In the genomic region with DNA sequence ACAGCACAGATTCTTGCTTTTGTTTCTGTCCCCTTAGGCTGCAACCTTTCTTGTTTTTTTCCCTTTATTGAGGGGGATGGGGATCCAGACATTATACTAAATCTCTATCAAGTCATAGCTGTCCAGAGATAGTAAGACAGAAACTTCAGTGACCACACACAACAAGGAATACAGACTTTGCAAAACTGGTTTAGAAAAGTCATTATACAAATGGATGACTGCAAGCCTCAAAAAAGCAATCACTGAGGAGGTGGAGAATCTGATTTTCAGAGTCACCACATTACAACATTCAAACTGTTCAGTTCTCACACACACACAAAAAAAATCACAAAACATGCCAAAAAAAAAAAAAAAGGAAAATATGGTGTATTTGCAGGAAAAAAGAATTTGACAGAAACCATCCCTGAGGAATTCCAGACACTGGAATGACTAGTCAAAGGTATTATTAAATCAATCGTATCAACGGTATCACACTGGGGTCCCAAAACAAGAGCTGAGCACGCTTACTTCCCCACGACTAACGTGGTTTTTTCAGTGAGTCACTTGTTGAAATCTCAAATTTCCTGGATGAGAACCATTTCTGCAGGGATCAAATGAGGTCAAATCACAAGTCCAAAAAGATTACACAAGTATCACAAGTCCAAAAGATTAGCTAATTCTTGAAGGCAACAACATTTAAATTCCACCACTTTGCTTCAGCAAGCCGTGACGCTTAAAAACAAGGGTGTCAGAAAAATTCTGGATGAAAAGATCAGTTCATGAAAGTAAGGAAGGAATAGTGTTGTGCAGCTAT, we compare ENCODE assay signal across 1 cellular context.
TF ChIP-seq lines count a peak whose summit lies in the region.

No MANE protein-coding gene starts in this region.

TF ChIP-seq in HEK293, 187 proteins besides CTCF, POLR2A, EP300 and RAD21 (continued from another document):
- TF ChIP-seq ZNF645 (tag by site-specific recombination; IDR thresholded peaks at IDR 0.05) (no peak), ZNF830 (tag by site-specific recombination; IDR thresholded peaks at IDR 0.05; ENCODE audit: low read depth) (no peak), ZNF76 (tag by site-specific recombination; IDR thresholded peaks at IDR 0.05; ENCODE audit: borderline replicate concordance, low read depth) (no peak), ZNF175 (tag by site-specific recombination; IDR thresholded peaks at IDR 0.05) (0 out of 2 replicates have a peak, but pooled peaks have one; percentile 55)
